12 cellular contexts compared by ENCODE assay signal in the genomic region with DNA sequence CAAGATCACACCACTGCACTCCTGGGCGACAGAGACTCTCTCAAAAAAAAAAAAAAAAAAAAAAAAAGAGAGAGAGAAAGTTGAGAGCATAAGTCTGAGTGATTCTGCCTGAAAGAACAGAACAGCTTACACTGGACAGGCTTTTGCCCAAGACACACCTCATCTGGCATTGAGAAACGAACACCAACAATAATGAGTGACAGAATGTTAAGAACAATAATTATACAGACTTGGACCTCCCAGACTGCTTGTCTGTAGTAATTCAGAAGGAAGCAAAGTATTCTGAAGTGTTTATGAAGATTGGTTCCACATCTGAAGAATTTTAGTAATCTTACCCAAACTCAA. TPM values are rescaled to one million over a fixed set of nuclear protein-coding genes. Genes with fewer than 3 reads are reported as not detected.
A peak's percentile ranks its signal among the peaks of the same experiment; 100 is the strongest.
DNase-seq lines count a peak whose midpoint lies in the region; ATAC-seq and TF ChIP-seq lines count a peak whose summit lies in the region.
"Had no signal": no experiment of that assay in that cellular context is flagged by ENCODE, and none has a peak within 500 bp of the region (broad histone marks: within the 10 kb centered on the region; RNA-seq: fewer than 3 reads in every experiment).

No MANE protein-coding gene starts in this region.

- peak overlapping the region; percentile 32; the same call in 1 of the 2 replicates for H3K27ac ChIP-seq in Panc1 (ENCODE audit: low read length)
- peak overlapping the region; percentile 84 for H3K27ac ChIP-seq in smooth muscle cell (ENCODE audit: low read depth)
- H3K27ac ChIP-seq: SJSA1 had no signal

- H3K9me3 ChIP-seq in Panc1 (ENCODE audit: control insufficient read depth, insufficient read depth, low read depth, low read length) (no peaks in the 10 kb centered on the region), smooth muscle cell (replicated peaks; ENCODE audit: low read depth) (no peaks in the 10 kb centered on the region), HAP-1 (no peaks in the 10 kb centered on the region)
- H3K9me3 ChIP-seq: esophagus muscularis mucosa, SJSA1 had no signal

- no peak overlapping the region for H3K9ac ChIP-seq in smooth muscle cell (ENCODE audit: low read depth)

- H2AFZ ChIP-seq in smooth muscle cell (ENCODE audit: low read depth): no peak overlapping the region

- peaks cover 36% of the 10 kb centered on the region for H3K79me2 ChIP-seq in smooth muscle cell (ENCODE audit: low read depth)

- 92% methylated on average over 2 of the region's 2 CpGs for WGBS in smooth muscle cell (ENCODE audit: low lambda C conversion rate)

- H3K4me1 ChIP-seq in Panc1 (ENCODE audit: control insufficient read depth, insufficient read depth, low read length) (peaks cover 20% of the 10 kb centered on the region), smooth muscle cell (ENCODE audit: low read depth) (peaks cover 9% of the 10 kb centered on the region), HAP-1 (no peaks in the 10 kb centered on the region)

- CTCF ChIA-PET in Panc1 (lab: Charles Lee): no interaction called here

- POLR2A ChIA-PET in Panc1 (lab: Charles Lee): no interaction called here

- H4K20me1 ChIP-seq in smooth muscle cell (ENCODE audit: low read depth): no peaks in the 10 kb centered on the region

- H3K4me2 ChIP-seq in smooth muscle cell: peak overlapping the region; percentile 70

- BruUV-seq in Panc1 (replicated peaks; lab: Mats Ljungman, UMichigan): no TSS peak

- no peak for TF ChIP-seq CTCF in Panc1 (IDR thresholded peaks at IDR 0.05)
- TF ChIP-seq CTCF in smooth muscle cell (IDR thresholded peaks at IDR 0.05; ENCODE audit: borderline replicate concordance, insufficient read depth, poor library complexity, severe bottlenecking): no peak

- ATAC-seq in GM19043 (IDR thresholded peaks at IDR 0.05; ENCODE audit: low read depth, unreplicated experiment): peak; percentile 23
- ATAC-seq in HG02763 (IDR thresholded peaks at IDR 0.05; ENCODE audit: unreplicated experiment): peak; percentile 13
- no peak for ATAC-seq in Panc1

- in situ Hi-C loops in Panc1 (cut with HindIII; ENCODE audit: low pct_unique_long_range_greater_than_20kb, low sequenced_read_pairs) (no loop called here), HAP-1 (cut with MboI; ENCODE audit: low sequenced_read_pairs) (no loop called here)

- H3F3A ChIP-seq in smooth muscle cell (ENCODE audit: low read depth): no peaks in the 10 kb centered on the region

- H3K4me3 ChIP-seq in Panc1 (ENCODE audit: low read depth in 2 of 2, low read length in 2 of 2) (no peak overlapping the region), smooth muscle cell (no peak overlapping the region), HAP-1 (no peak overlapping the region)
- H3K4me3 ChIP-seq: esophagus muscularis mucosa, SJSA1 had no signal

- DNase-seq in Panc1 (ENCODE audit: low read depth, low spot score): no peak
- DNase-seq in smooth muscle cell (lab: John Stamatoyannopoulos, UW; ENCODE audit: unreplicated experiment): no peak
- no peak for DNase-seq in NCI-H2029 (lab: John Stamatoyannopoulos, UW)
- no peak for DNase-seq in Kasumi-1 (lab: John Stamatoyannopoulos, UW)
- no peak for DNase-seq in NCI-H146 (lab: John Stamatoyannopoulos, UW)
- DNase-seq in HAP-1 (ENCODE audit: low spot score in 2 of 2): no peak
- DNase-seq: NCI-H2171, retina had no signal

- intact Hi-C loops in Panc1 (cut with micrococcal nuclease; ENCODE audit: unreplicated experiment): no loop called here

- H3K27me3 ChIP-seq in Panc1 (ENCODE audit: control insufficient read depth, insufficient read depth, low read length) (no peaks in the 10 kb centered on the region), smooth muscle cell (ENCODE audit: low read depth) (no peaks in the 10 kb centered on the region), HAP-1 (ENCODE audit: low read depth) (no peaks in the 10 kb centered on the region)
- H3K27me3 ChIP-seq: esophagus muscularis mucosa, SJSA1 had no signal

- H3K36me3 ChIP-seq in Panc1 (ENCODE audit: control insufficient read depth, insufficient read depth, low read length): no peaks in the 10 kb centered on the region
- no peaks in the 10 kb centered on the region for H3K36me3 ChIP-seq in smooth muscle cell (ENCODE audit: low read depth)
- H3K36me3 ChIP-seq in HAP-1 (replicated peaks): no peaks in the 10 kb centered on the region
- H3K36me3 ChIP-seq: esophagus muscularis mucosa, SJSA1 had no signal

RNA-seq across cellular contexts. Expression of a gene that starts 20.0 kb away (rescaled TPM):
- 69.3 TPM for total RNA-seq in Panc1 (2021; ENCODE audit: unreplicated experiment)
- polyA plus RNA-seq in Panc1 (2012; ENCODE audit: insufficient read length): 36.3 TPM
- 35.9 and 37.7 TPM in 2 replicates for total RNA-seq in smooth muscle cell
- polyA plus RNA-seq in smooth muscle cell: 11.9 and 15.4 TPM in 2 replicates
